1 cellular context compared by ENCODE assay signal in the genomic region with DNA sequence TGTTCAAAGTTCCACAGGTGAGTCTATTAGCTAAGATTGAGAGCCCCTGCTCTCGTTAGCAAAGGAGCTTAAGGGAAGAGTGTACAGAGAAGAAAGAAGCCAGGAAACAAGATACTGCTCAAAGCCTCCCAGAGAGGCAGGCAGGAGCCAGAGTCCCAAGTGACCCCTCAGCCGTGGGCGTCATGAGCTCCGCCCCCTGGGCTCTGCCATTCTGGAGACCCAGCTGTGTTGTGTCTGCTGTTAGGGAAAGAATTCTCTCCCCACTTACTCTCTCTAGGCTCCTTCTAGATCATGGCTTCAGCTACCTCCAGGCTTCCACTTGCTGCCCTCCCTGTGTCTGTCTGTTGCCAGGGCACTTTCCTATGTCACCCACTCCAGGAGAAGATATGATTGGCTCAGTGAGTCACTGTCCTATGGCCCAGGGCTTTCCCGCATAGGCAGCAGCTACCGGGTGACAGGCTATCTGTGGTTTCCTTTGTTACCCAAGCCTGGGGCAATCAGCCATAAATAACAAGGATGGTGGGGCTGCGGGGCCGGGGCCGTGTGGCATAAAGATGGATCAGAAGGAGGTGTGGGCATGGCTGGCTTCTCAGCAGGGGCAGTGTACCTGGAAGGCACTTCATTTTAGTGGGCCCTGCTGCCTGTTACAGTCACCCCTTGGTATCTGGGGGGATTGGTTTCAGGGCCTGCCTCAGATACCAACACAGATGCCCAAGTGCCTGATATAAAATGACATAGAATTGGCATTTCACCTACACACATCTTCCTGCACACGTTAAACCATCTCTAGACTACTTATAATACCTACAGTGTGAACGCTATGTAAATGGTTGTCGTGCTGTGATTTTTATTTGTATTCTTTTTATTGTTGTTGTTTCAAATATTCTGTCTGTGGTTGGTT.
TF ChIP-seq lines count a peak whose summit lies in the region.

No MANE protein-coding gene starts in this region.

TF ChIP-seq in H1, 55 proteins besides CTCF, POLR2A, EP300 and RAD21:
- TF ChIP-seq EGR1 (IDR thresholded peaks at IDR 0.05; ENCODE audit: borderline replicate concordance, low read depth, low read length) (peak; percentile 33; the same call in 1 of the 2 replicates), JUND (IDR thresholded peaks at IDR 0.05; ENCODE audit: low read length) (no peak), BRCA1 (IDR thresholded peaks at IDR 0.05; ENCODE audit: low read depth, low read length) (no peak), CEBPB (IDR thresholded peaks at IDR 0.05; ENCODE audit: low read depth, low read length) (no peak), TCF12 (IDR thresholded peaks at IDR 0.05; ENCODE audit: low read depth, low read length) (no peak)
- TF ChIP-seq, protein P1, sequence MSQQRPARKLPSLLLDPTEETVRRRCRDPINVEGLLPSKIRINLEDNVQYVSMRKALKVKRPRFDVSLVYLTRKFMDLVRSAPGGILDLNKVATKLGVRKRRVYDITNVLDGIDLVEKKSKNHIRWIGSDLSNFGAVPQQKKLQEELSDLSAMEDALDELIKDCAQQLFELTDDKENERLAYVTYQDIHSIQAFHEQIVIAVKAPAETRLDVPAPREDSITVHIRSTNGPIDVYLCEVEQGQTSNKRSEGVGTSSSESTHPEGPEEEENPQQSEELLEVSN (IDR thresholded peaks at IDR 0.05): no peak
